In the genomic region with DNA sequence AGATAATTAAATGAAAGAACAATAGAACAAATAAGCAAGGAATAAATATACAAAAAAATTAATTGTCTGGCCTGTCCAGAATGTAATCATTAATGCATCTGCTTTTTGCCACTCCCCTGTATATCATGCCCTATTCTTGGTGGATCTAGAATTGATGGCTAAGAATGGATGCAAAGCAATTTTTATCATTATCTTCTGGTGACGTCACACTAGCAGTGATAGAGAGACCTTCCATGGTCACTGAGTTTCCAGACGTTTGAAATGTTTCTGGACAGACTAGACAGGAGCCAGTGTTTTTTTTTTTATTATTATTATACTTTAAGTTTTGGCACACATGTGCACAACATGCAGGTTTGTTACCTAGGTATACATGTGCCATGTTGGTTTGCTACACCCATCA, we compare ENCODE assay signal across 34 cellular contexts.
"Had no signal": no experiment of that assay in that cellular context is flagged by ENCODE, and none has a peak within 500 bp of the region (broad histone marks: within the 10 kb centered on the region; RNA-seq: fewer than 3 reads in every experiment).

No MANE protein-coding gene starts in this region.

- H3K36me3 ChIP-seq: MG63 had no signal

- H3K27me3 ChIP-seq: MG63 had no signal

- DNase-seq: Karpas-422, Kasumi-1, MG63, MM.1S, MV-4-11, NCI-H1048, NCI-H1092, NCI-H1092 treated with DMSO at 0.1 percent for 48 hours, NCI-H1105, NCI-H1105 treated with DMSO at 0.1 percent for 48 hours, NCI-H1417, NCI-H1417 treated with DMSO at 0.1 percent for 48 hours, NCI-H1436, NCI-H1436 treated with DMSO at 0.1 percent for 48 hours, NCI-H146, NCI-H1694, NCI-H1694 treated with DMSO at 0.1 percent for 48 hours, NCI-H187, NCI-H187 treated with DMSO at 0.1 percent for 48 hours, NCI-H1930, NCI-H2029, NCI-H2029 treated with DMSO at 0.1 percent for 48 hours, NCI-H2081, NCI-H2081 treated with DMSO at 0.1 percent for 48 hours, NCI-H2107, NCI-H2171, NCI-H2171 treated with DMSO at 0.1 percent for 48 hours, NCI-H2227 treated with DMSO at 0.1 percent for 48 hours, NCI-H226, NCI-H345, NCI-H446, NCI-H446 treated with DMSO at 0.1 percent for 48 hours, NCI-H510A, NCI-H510A treated with DMSO at 0.1 percent for 48 hours had no signal

- H3K4me3 ChIP-seq: MG63 had no signal

- H3K9me3 ChIP-seq: MG63 had no signal
